In the genomic region with DNA sequence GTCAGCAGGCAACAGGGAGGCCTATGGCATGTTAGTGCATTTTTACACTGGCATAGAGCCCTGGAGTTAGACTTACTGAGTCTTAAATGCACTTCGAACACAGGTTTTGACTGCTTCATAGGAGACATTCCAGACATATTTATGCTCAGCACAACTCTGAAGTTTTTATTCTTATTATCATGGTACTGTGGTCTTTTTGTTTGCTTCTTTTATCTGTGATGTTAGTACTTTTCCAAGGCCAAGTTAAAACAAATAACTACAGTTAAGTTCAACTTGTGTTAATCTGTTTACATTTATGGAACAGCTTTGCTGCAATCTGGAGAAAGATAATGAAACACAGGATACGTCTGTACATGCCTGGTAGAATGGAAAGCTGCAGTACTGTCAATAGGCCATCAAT, we compare ENCODE assay signal across 18 cellular contexts.
DNase-seq lines count a peak whose midpoint lies in the region; TF ChIP-seq lines count a peak whose summit lies in the region.
"Had no signal": no experiment of that assay in that cellular context is flagged by ENCODE, and none has a peak within 500 bp of the region (broad histone marks: within the 10 kb centered on the region; RNA-seq: fewer than 3 reads in every experiment).

No MANE protein-coding gene starts in this region.

- H3K27ac ChIP-seq in breast epithelium (no peak overlapping the region), tibial artery (peak overlapping the region; percentile 3 to 21)
- H3K27ac ChIP-seq: dorsolateral prefrontal cortex, SJCRH30 had no signal

- H3K9me3 ChIP-seq in breast epithelium (no peaks in the 10 kb centered on the region), tibial artery (no peaks in the 10 kb centered on the region)
- H3K9me3 ChIP-seq: gastroesophageal sphincter, SJCRH30 had no signal

- H3K27me3 Mint-ChIP-seq in MCF 10A (ENCODE audit: insufficient read depth, unreplicated experiment) (peaks cover 51% of the 10 kb centered on the region), brain (no peaks in the 10 kb centered on the region)
- H3K27me3 Mint-ChIP-seq: naive thymus-derived CD4-positive, alpha-beta T cell; stimulated activated naive CD8-positive, alpha-beta T cell treated with anti-CD3 and anti-CD28 coated beads, Interleukin-15, Interleukin-2, amounts not matched to agents 100 ng/mL and 50 ng/mL, for 24 hours had no signal

- H3K9me3 Mint-ChIP-seq in MCF 10A (ENCODE audit: unreplicated experiment) (no peaks in the 10 kb centered on the region), brain (peaks cover 0 to 12% (median 2%) of the 10 kb centered on the region in 5 experiments)
- H3K9me3 Mint-ChIP-seq: stimulated activated naive CD8-positive, alpha-beta T cell treated with anti-CD3 and anti-CD28 coated beads, Interleukin-15, Interleukin-2, amounts not matched to agents 100 ng/mL and 50 ng/mL, for 24 hours; T-helper 2 cell treated with Interferon-gamma antibody and Interleukin-4, amounts not matched to agents 5 μg/mL and 100 μg/mL, for 36 hours had no signal

- POLR2A ChIA-PET in MCF 10A (lab: Yijun Ruan, JAX), result interaction anchor here (0.8 to 3.5 kb wide), 5 partner anchors 9 to 118 kb away, joined by 3 to 17 read pairs (median 3); partner anchors contain the start of genes COL4A5 and COL4A6

- CTCF ChIA-PET in MCF 10A (lab: Yijun Ruan, JAX), result no interaction called here

- peak overlapping the region; percentile 41 for H3K4me3 Mint-ChIP-seq in MCF 10A (ENCODE audit: unreplicated experiment)
- H3K4me3 Mint-ChIP-seq in brain, result peak overlapping the region in 1 of 5 experiments; percentile 11
- H3K4me3 Mint-ChIP-seq: naive thymus-derived CD4-positive, alpha-beta T cell; stimulated activated naive CD8-positive, alpha-beta T cell treated with anti-CD3 and anti-CD28 coated beads, Interleukin-15, Interleukin-2, amounts not matched to agents 100 ng/mL and 50 ng/mL, for 24 hours; T-helper 2 cell treated with Interferon-gamma antibody and Interleukin-4, amounts not matched to agents 5 μg/mL and 100 μg/mL, for 36 hours had no signal

- no peaks in the 10 kb centered on the region for H3K27me3 ChIP-seq in breast epithelium
- H3K27me3 ChIP-seq in tibial artery, result no peaks in the 10 kb centered on the region
- H3K27me3 ChIP-seq: gastroesophageal sphincter, SJCRH30 had no signal

- TF ChIP-seq POLR2A in breast epithelium (IDR thresholded peaks at IDR 0.05), result no peak

- intact Hi-C loops in MCF 10A (cut with micrococcal nuclease) (no loop called here), breast epithelium (cut with DNase I; ENCODE audit: low total_unique reads) (no loop called here), tibial artery (cut with DNase I; ENCODE audit: low total_unique reads) (no loop called here)

- H3K36me3 ChIP-seq in breast epithelium (no peaks in the 10 kb centered on the region), tibial artery (no peaks in the 10 kb centered on the region)
- H3K36me3 ChIP-seq: gastroesophageal sphincter, SJCRH30 had no signal

- TF ChIP-seq CTCF in MCF 10A (IDR thresholded peaks at IDR 0.05; ENCODE audit: unreplicated experiment) (no peak), breast epithelium (IDR thresholded peaks at IDR 0.05) (no peak), brain (conservative IDR thresholded peaks at IDR 0.05) (no peak), fibroblast of the aortic adventitia (IDR thresholded peaks at IDR 0.05; ENCODE audit: insufficient read depth, low read length) (no peak), tibial artery (IDR thresholded peaks at IDR 0.05) (no peak)

- BruUV-seq in MCF 10A (replicated peaks; lab: Mats Ljungman, UMichigan), result no TSS peak

- H3K4me1 Mint-ChIP-seq in MCF 10A (ENCODE audit: insufficient read depth, unreplicated experiment) (no peaks in the 10 kb centered on the region), brain (peaks cover 6% of the 10 kb centered on the region)
- H3K4me1 Mint-ChIP-seq: naive thymus-derived CD4-positive, alpha-beta T cell had no signal

- H3K36me3 Mint-ChIP-seq in MCF 10A (ENCODE audit: insufficient read depth, unreplicated experiment) (peaks cover 14% of the 10 kb centered on the region), brain (peaks cover 8% of the 10 kb centered on the region)
- H3K36me3 Mint-ChIP-seq: naive thymus-derived CD4-positive, alpha-beta T cell had no signal

- H3K4me1 ChIP-seq in breast epithelium (no peaks in the 10 kb centered on the region), tibial artery (peaks cover 0 to 12% (median 0%) of the 10 kb centered on the region in 4 donors)
- H3K4me1 ChIP-seq: SJCRH30 had no signal

- DNase-seq in MCF 10A (ENCODE audit: unreplicated experiment) (no peak), breast epithelium (ENCODE audit: low spot score in 2 of 2) (no peak), fibroblast of the aortic adventitia (ENCODE audit: low read depth) (peak; percentile 75), tibial artery (no peak), NOMO-1 treated with DMSO at 0.1 percent for 48 hours (lab: John Stamatoyannopoulos, UW; ENCODE audit: unreplicated experiment) (no peak), AML-193 (lab: John Stamatoyannopoulos, UW) (no peak)
- no peak for DNase-seq in activated CD4-positive, alpha-beta T cell treated with anti-CD3 and anti-CD28 coated beads, Interleukin-2, amount 50 U/mL, for 1 hour
- DNase-seq: ACHN; activated CD4-positive, CD25-positive, alpha-beta regulatory T cell treated with anti-CD3 and anti-CD28 coated beads, Interleukin-2, amount 50 U/mL, for 72 hours; activated effector memory CD4-positive, alpha-beta T cell treated with anti-CD3 and anti-CD28 coated beads, Interleukin-2, amount 50 U/mL, for 16 hours; dorsolateral prefrontal cortex; naive thymus-derived CD4-positive, alpha-beta T cell; NCI-H510A; SJCRH30 had no signal

- H3K4me3 ChIP-seq in breast epithelium, result no peak overlapping the region
- H3K4me3 ChIP-seq in fibroblast of the aortic adventitia (ENCODE audit: low read depth, low read length), result no peak overlapping the region
- no peak overlapping the region for H3K4me3 ChIP-seq in tibial artery
- H3K4me3 ChIP-seq: dorsolateral prefrontal cortex, gastroesophageal sphincter, SJCRH30 had no signal

- peak overlapping the region; percentile 91 for H3K27ac Mint-ChIP-seq in MCF 10A (ENCODE audit: low read depth, unreplicated experiment)
- H3K27ac Mint-ChIP-seq in brain, result peak overlapping the region; percentile 17 to 86 (median 68)
- H3K27ac Mint-ChIP-seq: naive thymus-derived CD4-positive, alpha-beta T cell; stimulated activated naive CD8-positive, alpha-beta T cell treated with anti-CD3 and anti-CD28 coated beads, Interleukin-15, Interleukin-2, amounts not matched to agents 100 ng/mL and 50 ng/mL, for 24 hours; T-helper 2 cell treated with Interferon-gamma antibody and Interleukin-4, amounts not matched to agents 5 μg/mL and 100 μg/mL, for 36 hours had no signal

Comparison
In these comparisons a context has a peak if more than half of its experiments do, and no peak if none do; other contexts are left out.
1. H3K27ac ChIP-seq: peak in tibial artery (2 of 2); none in breast epithelium (0 of 2).